ENCODE assay signal across 8 cellular contexts in the genomic region with DNA sequence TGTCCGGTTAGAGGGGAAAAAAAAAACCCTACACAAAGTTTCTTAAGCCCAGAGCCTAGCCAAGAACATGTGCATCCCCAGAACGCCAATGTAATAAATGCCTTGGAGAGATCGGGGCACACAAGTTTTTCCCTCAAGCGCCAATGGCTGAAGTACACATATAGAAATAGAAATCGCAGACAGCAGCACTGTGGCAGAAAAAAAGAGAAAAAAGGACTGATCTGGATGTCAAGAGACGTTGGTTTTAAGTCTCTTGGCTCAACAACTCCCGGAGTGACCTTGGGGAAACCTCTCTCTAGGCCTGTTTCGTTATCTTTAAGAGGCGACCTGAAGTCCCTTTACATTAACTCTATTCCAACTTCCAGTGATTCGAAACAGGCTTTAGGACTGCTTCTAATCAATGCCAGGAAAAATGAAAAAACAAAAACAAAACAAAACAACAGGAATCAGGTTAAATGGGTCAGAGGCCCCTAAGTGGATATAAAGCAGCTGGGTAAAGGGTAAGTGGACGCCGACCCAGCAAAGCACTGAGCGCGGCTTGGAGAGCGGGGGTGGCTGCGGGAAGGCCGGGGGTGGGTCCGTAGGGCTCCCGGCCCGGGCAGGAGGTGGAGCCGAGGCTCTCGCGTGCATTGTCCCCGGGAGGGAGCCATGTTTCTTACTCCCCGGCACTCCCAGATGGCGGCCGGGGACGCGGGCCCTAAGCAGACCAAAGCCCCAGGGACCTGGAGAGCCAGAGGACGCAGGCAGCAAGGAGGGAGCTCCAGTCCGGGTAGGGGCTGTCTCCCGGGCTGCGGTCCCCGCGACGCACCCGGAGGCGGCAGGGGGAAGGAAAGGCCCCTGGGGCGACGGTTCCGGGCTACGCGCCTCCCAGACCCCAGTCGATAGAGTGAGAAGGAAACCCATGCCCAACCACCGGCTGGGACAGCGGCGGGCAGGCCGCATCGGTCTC. TPM values are rescaled to one million over a fixed set of nuclear protein-coding genes. Genes with fewer than 3 reads are reported as not detected.
A peak's percentile ranks its signal among the peaks of the same experiment; 100 is the strongest.
DNase-seq lines count a peak whose midpoint lies in the region; ATAC-seq and TF ChIP-seq lines count a peak whose summit lies in the region.

No MANE protein-coding gene starts in this region.

- POLR2A ChIA-PET in PC-3 (lab: Charles Lee; ENCODE audit: unreplicated experiment) = interaction anchor here (0.6 kb wide), 1 partner anchor 49 kb away, joined by 3 read pairs; no protein-coding TSS in a partner anchor

- H3K9ac ChIP-seq in PC-3 (ENCODE audit: low read length) = peak overlapping the region; percentile 100

- peak; percentile 59 for ATAC-seq in GM18867 (IDR thresholded peaks at IDR 0.05; ENCODE audit: unreplicated experiment)
- ATAC-seq in HG03097 (IDR thresholded peaks at IDR 0.05; ENCODE audit: low FRiP score, unreplicated experiment) = peak; percentile 43
- ATAC-seq in PC-3 = peak; percentile 60

- peak overlapping the region; percentile 90 for H3K4me2 ChIP-seq in PC-3 (ENCODE audit: low read length)

- no peaks in the 10 kb centered on the region for H3F3A ChIP-seq in PC-3 (ENCODE audit: low read length, unreplicated experiment)

- H3K4me3 ChIP-seq in BE2C (ENCODE audit: low read depth, low read length) = peak overlapping the region; percentile 96
- H3K4me3 ChIP-seq in PC-3 (ENCODE audit: low read length) = peak overlapping the region; percentile 100
- peak overlapping the region; percentile 89 to 96 for H3K4me3 ChIP-seq in neutrophil (ENCODE audit: low read depth in 1 of 2, low read length in 1 of 2)

- intact Hi-C loops in PC-3 (cut with micrococcal nuclease) = loop anchor here (2.0 to 5.0 kb wide), 2 partner anchors 25 to 48 kb away; a partner anchor contains a TSS

- H3K27ac ChIP-seq in PC-3 (ENCODE audit: low read length) (peak overlapping the region; percentile 80), neutrophil (peak overlapping the region; percentile 90), temporal lobe (ENCODE audit: low read depth, low read length) (peak overlapping the region; percentile 70)

- H2AFZ ChIP-seq in PC-3 (ENCODE audit: low read length) = peak overlapping the region; percentile 78

- no peak for TF ChIP-seq CTCF in BE2C (IDR thresholded peaks at IDR 0.05; ENCODE audit: low read depth, low read length)
- no peak for TF ChIP-seq CTCF in PC-3 (conservative IDR thresholded peaks at IDR 0.05; ENCODE audit: low read depth, low read length)
- no peak for TF ChIP-seq CTCF in neutrophil (IDR thresholded peaks at IDR 0.05)

- H3K9me2 ChIP-seq in PC-3 (replicated peaks; ENCODE audit: low read length) = no peaks in the 10 kb centered on the region

- BruUV-seq in PC-3 (replicated peaks; lab: Mats Ljungman, UMichigan) = no TSS peak

- peaks cover 70% of the 10 kb centered on the region for H3K79me2 ChIP-seq in PC-3 (ENCODE audit: low read length)

- H3K4me1 ChIP-seq in BE2C (peaks cover 5% of the 10 kb centered on the region; the same call in 1 of the 2 replicates), PC-3 (ENCODE audit: insufficient read depth, low read length) (peaks cover 11% of the 10 kb centered on the region), neutrophil (ENCODE audit: control insufficient read depth in 1 of 2, insufficient read depth in 1 of 2, low read depth in 1 of 2, low read length in 1 of 2) (peaks cover 40 to 46% of the 10 kb centered on the region in 2 experiments)

- peaks cover 41% of the 10 kb centered on the region for H4K20me1 ChIP-seq in PC-3 (ENCODE audit: low read length)

- no peaks in the 10 kb centered on the region for H3K27me3 ChIP-seq in BE2C
- H3K27me3 ChIP-seq in PC-3 (ENCODE audit: low read length) = no peaks in the 10 kb centered on the region
- no peaks in the 10 kb centered on the region for H3K27me3 ChIP-seq in neutrophil

- DNase-seq in BE2C (peak; percentile 66), PC-3 (peak; percentile 44), foreskin melanocyte (peak; percentile 60)
- peak; percentile 36 to 60 (median 43) for DNase-seq in activated naive CD4-positive, alpha-beta T cell (lab: John Stamatoyannopoulos, UW)

- CTCF ChIA-PET in PC-3 (lab: Charles Lee) = interaction anchor here (1.1 kb wide), 1 partner anchor 11 kb away, joined by 3 read pairs; no protein-coding TSS in a partner anchor

- H3K9me3 ChIP-seq in BE2C (no peaks in the 10 kb centered on the region), PC-3 (ENCODE audit: low read length) (no peaks in the 10 kb centered on the region), neutrophil (no peaks in the 10 kb centered on the region)

- H3K36me3 ChIP-seq in BE2C = peaks cover 32% of the 10 kb centered on the region
- H3K36me3 ChIP-seq in PC-3 (ENCODE audit: low read depth, low read length) = peaks cover 15% of the 10 kb centered on the region; the same call in 1 of the 2 replicates
- no peaks in the 10 kb centered on the region for H3K36me3 ChIP-seq in neutrophil

RNA-seq across cellular contexts. Expression of a gene that starts 0.8 kb away (rescaled TPM):
- 84.7 TPM for polyA plus RNA-seq in BE2C (2012; ENCODE audit: insufficient read depth, insufficient read length, low read depth)
- 46.0 and 56.3 TPM in 2 replicates for total RNA-seq in PC-3 (2014; rRNA removed)
- 66.1 TPM for total RNA-seq in temporal lobe

RNA-seq across cellular contexts. Expression of a gene that starts 24.1 kb away (rescaled TPM):
- 19.9 TPM for polyA plus RNA-seq in BE2C (2012; ENCODE audit: insufficient read depth, insufficient read length, low read depth)
- total RNA-seq in PC-3 (2014; rRNA removed) (28.2 and 28.9 TPM in 2 replicates), temporal lobe (46.0 TPM)

RNA-seq across cellular contexts. Expression of a gene that starts 50.3 kb away (rescaled TPM):
- polyA plus RNA-seq in BE2C (2012; ENCODE audit: insufficient read depth, insufficient read length, low read depth) = 1.5 TPM
- total RNA-seq in PC-3 (2014; rRNA removed) (5.4 and 6.0 TPM in 2 replicates), temporal lobe (5.2 TPM)

Comparison
In these comparisons a context has a peak if more than half of its experiments do, and no peak if none do; other contexts are left out.
1. Peak in every context shown above with its lines: DNase-seq, ATAC-seq, H3K4me3 ChIP-seq and H3K27ac ChIP-seq.